In the genomic region with DNA sequence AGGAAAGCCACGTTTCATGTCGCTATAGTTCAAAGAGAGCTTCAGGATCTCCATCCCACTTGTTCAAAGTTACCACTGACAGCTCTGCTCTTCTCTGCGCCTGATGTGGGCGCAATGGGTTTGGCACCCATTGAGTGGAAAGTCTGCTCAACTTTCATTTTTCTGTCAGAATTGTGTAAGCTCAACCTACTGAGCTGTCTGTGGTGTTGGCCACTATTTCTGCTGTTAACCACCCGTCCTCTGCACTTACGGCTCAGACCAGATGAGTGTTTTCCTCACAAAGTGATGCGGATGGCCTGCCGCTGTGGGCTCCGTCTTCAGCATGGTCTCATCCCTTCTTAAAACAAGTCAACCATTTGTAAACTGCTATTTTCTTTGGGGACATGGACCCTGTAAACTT, we compare ENCODE assay signal across 18 cellular contexts.
"Had no signal": no experiment of that assay in that cellular context is flagged by ENCODE, and none has a peak within 500 bp of the region (broad histone marks: within the 10 kb centered on the region; RNA-seq: fewer than 3 reads in every experiment).

No MANE protein-coding gene starts in this region.

- DNase-seq: activated CD4-positive, alpha-beta T cell treated with anti-CD3 and anti-CD28 coated beads, Interleukin-2, amount 10 ng/mL, durations not matched to agents 7 days and 5 days; activated CD8-positive, alpha-beta T cell treated with anti-CD3 and anti-CD28 coated beads, Interleukin-2, amount 10 ng/mL, durations not matched to agents 7 days and 5 days; activated naive CD4-positive, alpha-beta T cell; activated T-cell treated with anti-CD3 and anti-CD28 coated beads, Interleukin-2, amount 50 U/mL, for 72 hours; aorta; caudate nucleus; Kasumi-1; KBM-7; NCI-H146; NCI-H187 treated with DMSO at 0.1 percent for 48 hours; NCI-H2081 treated with DMSO at 0.1 percent for 48 hours; NCI-H446; NCI-H524; Right ventricle myocardium superior; SJCRH30; SK-N-SH; T-helper 1 cell had no signal

- ATAC-seq: activated CD4-positive, CD25-positive, alpha-beta regulatory T cell treated with anti-CD3 and anti-CD28 coated beads, Interleukin-2, amount 50 U/mL, for 24 hours; activated CD8-positive, alpha-beta T cell treated with anti-CD3 and anti-CD28 coated beads, Interleukin-2, amount 10 ng/mL, durations not matched to agents 7 days and 5 days had no signal
